Comparison of ENCODE assay signal across 14 cellular contexts in the genomic region with DNA sequence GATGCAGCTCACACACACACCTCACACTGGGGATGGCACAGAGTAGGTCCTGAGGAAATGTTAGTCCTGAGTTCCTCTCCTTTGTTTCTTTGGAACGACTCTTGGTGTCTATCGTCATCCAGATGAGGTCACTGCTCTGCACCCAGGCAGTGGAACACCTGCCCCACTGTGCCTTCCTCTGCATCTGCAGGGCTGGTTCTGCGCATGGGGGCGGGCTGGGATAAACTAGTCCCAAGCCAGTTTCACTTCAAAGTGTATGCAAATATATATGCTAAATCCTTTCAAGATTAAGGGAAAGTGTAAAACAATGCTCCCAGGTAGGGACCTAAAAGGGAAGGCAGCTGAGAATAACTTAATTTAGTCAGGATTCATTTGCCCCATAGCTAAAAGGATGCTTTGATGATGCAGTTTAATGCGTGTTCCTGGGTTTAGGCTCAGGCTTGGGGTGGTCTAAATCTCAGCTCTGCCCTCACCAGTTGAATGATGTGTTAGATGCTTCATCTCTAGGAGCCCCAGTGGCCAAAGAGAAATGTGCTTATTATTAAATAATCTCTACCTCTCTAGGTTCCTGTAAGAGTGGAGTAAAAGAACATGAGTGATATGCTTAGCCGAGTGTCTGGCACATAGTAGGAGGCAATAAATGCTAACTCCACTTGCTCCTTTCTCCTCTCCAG. TPM values are rescaled to one million over a fixed set of nuclear protein-coding genes. Genes with fewer than 3 reads are reported as not detected.
DNase-seq lines count a peak whose midpoint lies in the region; ATAC-seq and TF ChIP-seq lines count a peak whose summit lies in the region.
"Had no signal": no experiment of that assay in that cellular context is flagged by ENCODE, and none has a peak within 500 bp of the region (broad histone marks: within the 10 kb centered on the region; RNA-seq: fewer than 3 reads in every experiment).

No MANE protein-coding gene starts in this region.

- no peaks in the 10 kb centered on the region for H3K4me1 ChIP-seq in naive thymus-derived CD4-positive, alpha-beta T cell (ENCODE audit: control insufficient read depth in 2 of 2, insufficient read depth in 2 of 2, low read length in 2 of 2)

- no peak overlapping the region; the same call in 1 of the 2 replicates for H3K27ac Mint-ChIP-seq in WTC11
- H3K27ac Mint-ChIP-seq in naive thymus-derived CD4-positive, alpha-beta T cell: no peak overlapping the region
- H3K27ac Mint-ChIP-seq in activated CD4-positive, alpha-beta memory T cell treated with anti-CD3 and anti-CD28 coated beads, Interleukin-2, amount 10 ng/mL, durations not matched to agents 7 days and 5 days: no peak overlapping the region
- no peak overlapping the region for H3K27ac Mint-ChIP-seq in progenitor cell of endocrine pancreas
- H3K27ac Mint-ChIP-seq: dendritic cell treated with granulocyte-macrophage colony-stimulating factor and Interleukin-4, amounts not matched to agents 40 ng/mL and 50 ng/mL, for 4 days had no signal

- H3K4me3 ChIP-seq in naive thymus-derived CD4-positive, alpha-beta T cell (ENCODE audit: low read length): no peak overlapping the region
- H3K4me3 ChIP-seq: left ventricle myocardium inferior had no signal

- H3K36me3 Mint-ChIP-seq in WTC11: no peaks in the 10 kb centered on the region
- no peaks in the 10 kb centered on the region for H3K36me3 Mint-ChIP-seq in naive thymus-derived CD4-positive, alpha-beta T cell
- H3K36me3 Mint-ChIP-seq in activated CD4-positive, alpha-beta memory T cell treated with anti-CD3 and anti-CD28 coated beads, Interleukin-2, amount 10 ng/mL, durations not matched to agents 7 days and 5 days (ENCODE audit: low read depth): no peaks in the 10 kb centered on the region
- no peaks in the 10 kb centered on the region for H3K36me3 Mint-ChIP-seq in progenitor cell of endocrine pancreas (ENCODE audit: insufficient read depth)

- no peaks in the 10 kb centered on the region for H3K27me3 Mint-ChIP-seq in WTC11 (ENCODE audit: low read depth)
- peaks cover 2 to 33% (median 24%) of the 10 kb centered on the region in 5 donors for H3K27me3 Mint-ChIP-seq in naive thymus-derived CD4-positive, alpha-beta T cell
- H3K27me3 Mint-ChIP-seq in activated CD4-positive, alpha-beta memory T cell treated with anti-CD3 and anti-CD28 coated beads, Interleukin-2, amount 10 ng/mL, durations not matched to agents 7 days and 5 days: peaks cover 1% of the 10 kb centered on the region
- H3K27me3 Mint-ChIP-seq in progenitor cell of endocrine pancreas: no peaks in the 10 kb centered on the region

- H3K27me3 ChIP-seq in naive thymus-derived CD4-positive, alpha-beta T cell (ENCODE audit: control insufficient read depth in 2 of 2, insufficient read depth in 2 of 2, low read length in 2 of 2): no peaks in the 10 kb centered on the region

- H3K4me3 Mint-ChIP-seq in WTC11 (no peak overlapping the region), progenitor cell of endocrine pancreas (ENCODE audit: low read depth) (no peak overlapping the region)
- H3K4me3 Mint-ChIP-seq in naive thymus-derived CD4-positive, alpha-beta T cell: no peak overlapping the region
- H3K4me3 Mint-ChIP-seq in activated CD4-positive, alpha-beta memory T cell treated with anti-CD3 and anti-CD28 coated beads, Interleukin-2, amount 10 ng/mL, durations not matched to agents 7 days and 5 days: no peak overlapping the region
- H3K4me3 Mint-ChIP-seq: dendritic cell treated with granulocyte-macrophage colony-stimulating factor and Interleukin-4, amounts not matched to agents 40 ng/mL and 50 ng/mL, for 4 days had no signal

- POLR2A ChIA-PET in WTC11 (lab: Charles Lee): no interaction called here
- POLR2A ChIA-PET in naive thymus-derived CD4-positive, alpha-beta T cell (lab: Charles Lee): no interaction called here
- POLR2A ChIA-PET in activated CD4-positive, alpha-beta memory T cell treated with anti-CD3 and anti-CD28 coated beads, Interleukin-2, amount 10 ng/mL, durations not matched to agents 7 days and 5 days (lab: Charles Lee): no interaction called here

- intact Hi-C loops in naive thymus-derived CD4-positive, alpha-beta T cell (cut with micrococcal nuclease): no loop called here

- DNase-seq in WTC11 (ENCODE audit: low spot score) (peak; percentile 44), NCI-H524 (lab: John Stamatoyannopoulos, UW) (no peak), progenitor cell of endocrine pancreas (ENCODE audit: low spot score, unreplicated experiment) (no peak)
- no peak for DNase-seq in naive thymus-derived CD4-positive, alpha-beta T cell
- no peak for DNase-seq in activated CD4-positive, alpha-beta memory T cell treated with anti-CD3 and anti-CD28 coated beads, Interleukin-2, amount 10 ng/mL, durations not matched to agents 7 days and 5 days
- DNase-seq: activated CD8-positive, alpha-beta memory T cell treated with anti-CD3 and anti-CD28 coated beads for 24 hours; activated effector memory CD4-positive, alpha-beta T cell treated with Interleukin-2 at 50 U/mL for 16 hours; hippocampal formation; left ventricle myocardium inferior had no signal

- peak; percentile 43 for ATAC-seq in GM18867 (IDR thresholded peaks at IDR 0.05; ENCODE audit: unreplicated experiment)
- peak; percentile 22 for ATAC-seq in GM21529 (IDR thresholded peaks at IDR 0.05; ENCODE audit: unreplicated experiment)
- ATAC-seq in HG02981 (IDR thresholded peaks at IDR 0.05; ENCODE audit: unreplicated experiment): peak; percentile 46
- ATAC-seq in WTC11: peak; percentile 64
- ATAC-seq in naive thymus-derived CD4-positive, alpha-beta T cell: no peak
- ATAC-seq: SK-N-SH treated with all-trans-retinoic acid at 6 μM for 48 hours had no signal

- no peaks in the 10 kb centered on the region for H3K9me3 ChIP-seq in naive thymus-derived CD4-positive, alpha-beta T cell (ENCODE audit: control insufficient read depth in 2 of 3, low read length in 3 of 3)
- H3K9me3 ChIP-seq: left ventricle myocardium inferior had no signal

- no peak overlapping the region for H3K27ac ChIP-seq in naive thymus-derived CD4-positive, alpha-beta T cell (ENCODE audit: low read depth, low read length)

- TF ChIP-seq CTCF in WTC11 (IDR thresholded peaks at IDR 0.05) (no peak), progenitor cell of endocrine pancreas (IDR thresholded peaks at IDR 0.05; ENCODE audit: unreplicated experiment) (no peak)

- H3K36me3 ChIP-seq in naive thymus-derived CD4-positive, alpha-beta T cell (ENCODE audit: control insufficient read depth in 2 of 3, insufficient read depth in 3 of 3, low read length in 3 of 3): no peaks in the 10 kb centered on the region
- H3K36me3 ChIP-seq: left ventricle myocardium inferior had no signal

- CTCF ChIA-PET in WTC11 (lab: Charles Lee): interaction anchor here (0.9 to 1.1 kb wide), 3 partner anchors 24 to 357 kb away, joined by 3 to 4 read pairs (median 3); no protein-coding TSS in a partner anchor
- CTCF ChIA-PET in naive thymus-derived CD4-positive, alpha-beta T cell (lab: Charles Lee): no interaction called here
- CTCF ChIA-PET in activated CD4-positive, alpha-beta memory T cell treated with anti-CD3 and anti-CD28 coated beads, Interleukin-2, amount 10 ng/mL, durations not matched to agents 7 days and 5 days (lab: Charles Lee): no interaction called here

- peaks cover 32% of the 10 kb centered on the region for H3K4me1 Mint-ChIP-seq in WTC11
- H3K4me1 Mint-ChIP-seq in naive thymus-derived CD4-positive, alpha-beta T cell: no peaks in the 10 kb centered on the region
- H3K4me1 Mint-ChIP-seq in activated CD4-positive, alpha-beta memory T cell treated with anti-CD3 and anti-CD28 coated beads, Interleukin-2, amount 10 ng/mL, durations not matched to agents 7 days and 5 days: no peaks in the 10 kb centered on the region
- H3K4me1 Mint-ChIP-seq in progenitor cell of endocrine pancreas (ENCODE audit: low read depth): peaks cover 14% of the 10 kb centered on the region

- H3K9me3 Mint-ChIP-seq in WTC11: 0 out of 2 replicates have a peak, but pooled peaks cover 4% of the 10 kb centered on the region
- peaks cover 0 to 2% (median 0%) of the 10 kb centered on the region in 11 donors for H3K9me3 Mint-ChIP-seq in naive thymus-derived CD4-positive, alpha-beta T cell
- H3K9me3 Mint-ChIP-seq in activated CD4-positive, alpha-beta memory T cell treated with anti-CD3 and anti-CD28 coated beads, Interleukin-2, amount 10 ng/mL, durations not matched to agents 7 days and 5 days: no peaks in the 10 kb centered on the region
- no peaks in the 10 kb centered on the region for H3K9me3 Mint-ChIP-seq in progenitor cell of endocrine pancreas (ENCODE audit: low read depth)
- H3K9me3 Mint-ChIP-seq: dendritic cell treated with granulocyte-macrophage colony-stimulating factor and Interleukin-4, amounts not matched to agents 40 ng/mL and 50 ng/mL, for 4 days had no signal

TF ChIP-seq in WTC11, 78 proteins besides CTCF, POLR2A, EP300 and RAD21 (continues in another document):
- TF ChIP-seq E2F1 (CRISPR knock-in tag; IDR thresholded peaks at IDR 0.05): no peak
- TF ChIP-seq, protein P1, sequence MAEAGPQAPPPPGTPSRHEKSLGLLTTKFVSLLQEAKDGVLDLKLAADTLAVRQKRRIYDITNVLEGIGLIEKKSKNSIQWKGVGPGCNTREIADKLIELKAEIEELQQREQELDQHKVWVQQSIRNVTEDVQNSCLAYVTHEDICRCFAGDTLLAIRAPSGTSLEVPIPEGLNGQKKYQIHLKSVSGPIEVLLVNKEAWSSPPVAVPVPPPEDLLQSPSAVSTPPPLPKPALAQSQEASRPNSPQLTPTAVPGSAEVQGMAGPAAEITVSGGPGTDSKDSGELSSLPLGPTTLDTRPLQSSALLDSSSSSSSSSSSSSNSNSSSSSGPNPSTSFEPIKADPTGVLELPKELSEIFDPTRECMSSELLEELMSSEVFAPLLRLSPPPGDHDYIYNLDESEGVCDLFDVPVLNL (CRISPR knock-in tag; IDR thresholded peaks at IDR 0.05; ENCODE audit: borderline replicate concordance, low read depth): no peak
- TF ChIP-seq PRRX2 (CRISPR knock-in tag; IDR thresholded peaks at IDR 0.05): no peak

RNA-seq across cellular contexts. Expression of gene OVCH1, which starts 47.1 kb away (rescaled TPM):
- total RNA-seq in WTC11 (2021): 0.04 to 0.25 TPM in 2 of 3 replicates, not detected in the other
- not detected for total RNA-seq in naive thymus-derived CD4-positive, alpha-beta T cell
- not detected for polyA plus RNA-seq in naive thymus-derived CD4-positive, alpha-beta T cell
- total RNA-seq in activated CD4-positive, alpha-beta memory T cell treated with anti-CD3 and anti-CD28 coated beads, Interleukin-2, amount 10 ng/mL, durations not matched to agents 7 days and 5 days: not detected
- total RNA-seq in progenitor cell of endocrine pancreas: 0.31 and 0.65 TPM in 2 replicates
